Comparison of ENCODE assay signal across 1 cellular context in the genomic region with DNA sequence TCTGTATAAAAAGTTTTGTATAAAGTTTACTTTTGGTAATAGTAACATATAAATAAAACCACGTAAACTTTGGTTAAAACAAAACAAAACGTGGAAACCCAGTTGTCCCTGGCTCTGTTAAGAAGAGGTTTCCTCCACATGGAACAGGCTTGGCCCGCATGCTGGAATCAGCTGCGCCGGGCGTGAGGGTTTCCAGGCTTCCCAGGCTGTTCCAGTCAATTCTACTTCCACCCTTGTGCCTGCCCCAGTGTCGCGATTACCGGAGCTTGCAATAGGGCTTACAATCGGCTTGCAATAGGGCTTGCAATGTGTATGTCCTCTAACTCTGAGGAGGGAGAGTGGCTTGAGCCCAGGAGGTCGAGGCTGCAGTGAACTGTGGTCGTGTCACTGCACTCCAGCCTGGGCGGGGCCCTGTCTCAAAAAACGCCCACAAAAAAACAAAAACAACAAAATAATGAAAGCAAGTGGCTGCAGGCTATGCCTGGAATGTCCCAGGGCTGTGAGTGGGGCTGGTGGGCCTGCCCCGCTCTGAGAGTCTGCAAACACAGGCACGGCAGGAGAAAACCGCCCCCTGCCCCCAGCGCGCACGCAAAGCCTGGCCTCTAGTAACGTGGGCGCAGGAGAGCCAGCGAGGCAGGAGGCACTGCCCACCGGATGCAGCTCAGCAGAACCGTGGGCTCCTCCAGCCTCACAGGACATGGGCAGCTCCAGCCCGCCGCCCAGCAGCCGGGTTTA.
TF ChIP-seq lines count a peak whose summit lies in the region.

No MANE protein-coding gene starts in this region.

TF ChIP-seq in GM23338, 12 proteins besides CTCF, POLR2A, EP300 and RAD21:
- TF ChIP-seq ZNF114 (CRISPR knock-in tag; IDR thresholded peaks at IDR 0.05), result no peak
- TF ChIP-seq, protein P1, sequence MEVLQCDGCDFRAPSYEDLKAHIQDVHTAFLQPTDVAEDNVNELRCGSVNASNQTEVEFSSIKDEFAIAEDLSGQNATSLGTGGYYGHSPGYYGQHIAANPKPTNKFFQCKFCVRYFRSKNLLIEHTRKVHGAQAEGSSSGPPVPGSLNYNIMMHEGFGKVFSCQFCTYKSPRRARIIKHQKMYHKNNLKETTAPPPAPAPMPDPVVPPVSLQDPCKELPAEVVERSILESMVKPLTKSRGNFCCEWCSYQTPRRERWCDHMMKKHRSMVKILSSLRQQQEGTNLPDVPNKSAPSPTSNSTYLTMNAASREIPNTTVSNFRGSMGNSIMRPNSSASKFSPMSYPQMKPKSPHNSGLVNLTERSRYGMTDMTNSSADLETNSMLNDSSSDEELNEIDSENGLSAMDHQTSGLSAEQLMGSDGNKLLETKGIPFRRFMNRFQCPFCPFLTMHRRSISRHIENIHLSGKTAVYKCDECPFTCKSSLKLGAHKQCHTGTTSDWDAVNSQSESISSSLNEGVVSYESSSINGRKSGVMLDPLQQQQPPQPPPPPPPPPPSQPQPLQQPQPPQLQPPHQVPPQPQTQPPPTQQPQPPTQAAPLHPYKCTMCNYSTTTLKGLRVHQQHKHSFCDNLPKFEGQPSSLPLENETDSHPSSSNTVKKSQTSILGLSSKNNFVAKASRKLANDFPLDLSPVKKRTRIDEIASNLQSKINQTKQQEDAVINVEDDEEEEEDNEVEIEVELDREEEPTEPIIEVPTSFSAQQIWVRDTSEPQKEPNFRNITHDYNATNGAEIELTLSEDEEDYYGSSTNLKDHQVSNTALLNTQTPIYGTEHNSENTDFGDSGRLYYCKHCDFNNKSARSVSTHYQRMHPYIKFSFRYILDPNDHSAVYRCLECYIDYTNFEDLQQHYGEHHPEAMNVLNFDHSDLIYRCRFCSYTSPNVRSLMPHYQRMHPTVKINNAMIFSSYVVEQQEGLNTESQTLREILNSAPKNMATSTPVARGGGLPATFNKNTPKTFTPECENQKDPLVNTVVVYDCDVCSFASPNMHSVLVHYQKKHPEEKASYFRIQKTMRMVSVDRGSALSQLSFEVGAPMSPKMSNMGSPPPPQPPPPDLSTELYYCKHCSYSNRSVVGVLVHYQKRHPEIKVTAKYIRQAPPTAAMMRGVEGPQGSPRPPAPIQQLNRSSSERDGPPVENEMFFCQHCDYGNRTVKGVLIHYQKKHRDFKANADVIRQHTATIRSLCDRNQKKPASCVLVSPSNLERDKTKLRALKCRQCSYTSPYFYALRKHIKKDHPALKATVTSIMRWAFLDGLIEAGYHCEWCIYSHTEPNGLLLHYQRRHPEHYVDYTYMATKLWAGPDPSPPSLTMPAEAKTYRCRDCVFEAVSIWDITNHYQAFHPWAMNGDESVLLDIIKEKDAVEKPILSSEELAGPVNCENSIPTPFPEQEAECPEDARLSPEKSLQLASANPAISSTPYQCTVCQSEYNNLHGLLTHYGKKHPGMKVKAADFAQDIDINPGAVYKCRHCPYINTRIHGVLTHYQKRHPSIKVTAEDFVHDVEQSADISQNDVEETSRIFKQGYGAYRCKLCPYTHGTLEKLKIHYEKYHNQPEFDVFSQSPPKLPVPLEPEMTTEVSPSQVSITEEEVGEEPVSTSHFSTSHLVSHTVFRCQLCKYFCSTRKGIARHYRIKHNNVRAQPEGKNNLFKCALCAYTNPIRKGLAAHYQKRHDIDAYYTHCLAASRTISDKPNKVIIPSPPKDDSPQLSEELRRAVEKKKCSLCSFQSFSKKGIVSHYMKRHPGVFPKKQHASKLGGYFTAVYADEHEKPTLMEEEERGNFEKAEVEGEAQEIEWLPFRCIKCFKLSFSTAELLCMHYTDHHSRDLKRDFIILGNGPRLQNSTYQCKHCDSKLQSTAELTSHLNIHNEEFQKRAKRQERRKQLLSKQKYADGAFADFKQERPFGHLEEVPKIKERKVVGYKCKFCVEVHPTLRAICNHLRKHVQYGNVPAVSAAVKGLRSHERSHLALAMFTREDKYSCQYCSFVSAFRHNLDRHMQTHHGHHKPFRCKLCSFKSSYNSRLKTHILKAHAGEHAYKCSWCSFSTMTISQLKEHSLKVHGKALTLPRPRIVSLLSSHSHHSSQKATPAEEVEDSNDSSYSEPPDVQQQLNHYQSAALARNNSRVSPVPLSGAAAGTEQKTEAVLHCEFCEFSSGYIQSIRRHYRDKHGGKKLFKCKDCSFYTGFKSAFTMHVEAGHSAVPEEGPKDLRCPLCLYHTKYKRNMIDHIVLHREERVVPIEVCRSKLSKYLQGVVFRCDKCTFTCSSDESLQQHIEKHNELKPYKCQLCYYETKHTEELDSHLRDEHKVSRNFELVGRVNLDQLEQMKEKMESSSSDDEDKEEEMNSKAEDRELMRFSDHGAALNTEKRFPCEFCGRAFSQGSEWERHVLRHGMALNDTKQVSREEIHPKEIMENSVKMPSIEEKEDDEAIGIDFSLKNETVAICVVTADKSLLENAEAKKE (CRISPR knock-in tag; IDR thresholded peaks at IDR 0.05), result no peak
TF ChIP-seq in GM23338: peak in this region for 0.
